16 cellular contexts compared by ENCODE assay signal in the genomic region with DNA sequence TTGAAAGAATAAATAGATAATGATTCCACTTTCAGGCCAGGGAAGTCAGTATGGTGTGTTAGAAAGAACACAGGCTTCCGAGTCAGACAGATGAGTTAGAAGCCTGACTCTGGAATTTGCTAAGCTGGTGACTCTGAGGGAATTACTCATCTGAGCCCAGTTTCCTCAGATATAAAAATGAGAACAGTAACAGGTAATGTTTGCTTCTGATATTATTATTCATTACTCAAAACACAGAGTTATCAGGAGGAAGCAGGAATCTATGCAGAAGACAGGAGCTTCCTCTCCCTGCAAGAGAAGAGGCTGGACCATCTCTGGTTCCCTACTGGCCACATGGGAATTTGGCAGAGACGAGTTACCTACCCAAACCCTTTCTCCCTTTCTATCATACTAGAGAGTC.
DNase-seq lines count a peak whose midpoint lies in the region; ATAC-seq, FAIRE-seq and TF ChIP-seq lines count a peak whose summit lies in the region.
"Had no signal": no experiment of that assay in that cellular context is flagged by ENCODE, and none has a peak within 500 bp of the region (broad histone marks: within the 10 kb centered on the region; RNA-seq: fewer than 3 reads in every experiment).

No MANE protein-coding gene starts in this region.

- no peaks in the 10 kb centered on the region for H4K20me1 ChIP-seq in PC-3 (ENCODE audit: low read length)
- no peaks in the 10 kb centered on the region for H4K20me1 ChIP-seq in endothelial cell of umbilical vein (replicated peaks; ENCODE audit: control insufficient read depth, extremely low read depth, insufficient read depth, low read length)
- H4K20me1 ChIP-seq: BLaER1 treated with 17β-estradiol and CSF1 and Interleukin-3, amounts not matched to agents 10 nM and 100 nM had no signal

- H3K79me2 ChIP-seq in PC-3 (ENCODE audit: low read length) (no peaks in the 10 kb centered on the region), endothelial cell of umbilical vein (ENCODE audit: control insufficient read depth, insufficient read depth, low read length) (no peaks in the 10 kb centered on the region)

- H3K4me2 ChIP-seq in PC-3 (ENCODE audit: low read length) (no peak overlapping the region), endothelial cell of umbilical vein (ENCODE audit: insufficient read depth, low read length) (no peak overlapping the region)
- H3K4me2 ChIP-seq: BLaER1 treated with 17β-estradiol and CSF1 and Interleukin-3, amounts not matched to agents 10 nM and 100 nM had no signal

- H3K9me1 ChIP-seq in endothelial cell of umbilical vein (replicated peaks; ENCODE audit: control insufficient read depth, extremely low read depth, insufficient read depth, low read length): no peaks in the 10 kb centered on the region

- TF ChIP-seq POLR2A in endothelial cell of umbilical vein (IDR thresholded peaks at IDR 0.05; ENCODE audit: low read depth, low read length): no peak

- H3K9me2 ChIP-seq in PC-3 (replicated peaks; ENCODE audit: low read length): no peaks in the 10 kb centered on the region

- DNase-seq in ELR (ENCODE audit: low read depth) (peak; percentile 3), PC-3 (peak; percentile 18), endothelial cell of umbilical vein (ENCODE audit: low read depth, low spot score) (peak; percentile 23), kidney glomerular epithelial cell (lab: John Stamatoyannopoulos, UW) (peak; percentile 3), SKM-1 treated with dmso at 0.1 percent for 144 hours (lab: John Stamatoyannopoulos, UW; ENCODE audit: unreplicated experiment) (no peak), NAMALWA (ENCODE audit: low spot score) (no peak), hypothalamus (lab: John Stamatoyannopoulos, UW) (no peak)
- DNase-seq: ACHN; CD4-positive, CD25-positive, alpha-beta regulatory T cell; DMS 273 treated with DMSO at 0.1 percent for 48 hours; GOT3; H9 had no signal

- TF ChIP-seq CTCF in PC-3 (conservative IDR thresholded peaks at IDR 0.05; ENCODE audit: low read depth, low read length) (no peak), endothelial cell of umbilical vein (IDR thresholded peaks at IDR 0.05; ENCODE audit: extremely low read depth in 1 of 2, insufficient read depth in 1 of 2, low read depth in 1 of 2, low read length in 2 of 2) (no peak)

- no peak for ATAC-seq in PC-3
- ATAC-seq in HG02798 (IDR thresholded peaks at IDR 0.05; ENCODE audit: poor library complexity, unreplicated experiment): no peak

- H3K27me3 ChIP-seq in PC-3 (ENCODE audit: low read length) (no peaks in the 10 kb centered on the region), endothelial cell of umbilical vein (ENCODE audit: control insufficient read depth in 2 of 2, insufficient read depth in 2 of 2, low read length in 2 of 2) (no peaks in the 10 kb centered on the region)
- H3K27me3 ChIP-seq: BLaER1 treated with 17β-estradiol and CSF1 and Interleukin-3, amounts not matched to agents 10 nM and 100 nM had no signal

- POLR2A ChIA-PET in PC-3 (lab: Charles Lee; ENCODE audit: unreplicated experiment) (no interaction called here), endothelial cell of umbilical vein (lab: Charles Lee) (no interaction called here)

- H3K9me3 ChIP-seq in PC-3 (ENCODE audit: low read length) (no peaks in the 10 kb centered on the region), endothelial cell of umbilical vein (replicated peaks; ENCODE audit: control insufficient read depth, insufficient read depth, low read length) (no peaks in the 10 kb centered on the region)

- no peak overlapping the region for H2AFZ ChIP-seq in PC-3 (ENCODE audit: low read length)
- H2AFZ ChIP-seq in endothelial cell of umbilical vein (ENCODE audit: low read depth, low read length): no peak overlapping the region

- CTCF ChIA-PET in PC-3 (lab: Charles Lee) (no interaction called here), endothelial cell of umbilical vein (lab: Charles Lee) (no interaction called here)

- dilution Hi-C loops in endothelial cell of umbilical vein (cut with MboI; ENCODE audit: extremely low pct_ligation_motif_present, low sequenced_read_pairs): no loop called here

- H3F3A ChIP-seq in PC-3 (ENCODE audit: low read length, unreplicated experiment): no peaks in the 10 kb centered on the region

- H3K27ac ChIP-seq in PC-3 (ENCODE audit: low read length) (no peak overlapping the region), endothelial cell of umbilical vein (ENCODE audit: insufficient read depth, low read depth, low read length) (no peak overlapping the region)
- H3K27ac ChIP-seq: BLaER1 treated with 17β-estradiol and CSF1 and Interleukin-3, amounts not matched to agents 10 nM and 100 nM had no signal

- FAIRE-seq in endothelial cell of umbilical vein (lab: Jason Lieb, UNC): peak; percentile 8
- FAIRE-seq: G401.6, GM12891 had no signal

- intact Hi-C loops in PC-3 (cut with micrococcal nuclease) (no loop called here), endothelial cell of umbilical vein (cut with micrococcal nuclease) (no loop called here)

- BruUV-seq in PC-3 (replicated peaks; lab: Mats Ljungman, UMichigan) (no TSS peak), endothelial cell of umbilical vein (replicated peaks; lab: Mats Ljungman, UMichigan) (no TSS peak)

- H3K36me3 ChIP-seq in PC-3 (ENCODE audit: low read depth, low read length): no peaks in the 10 kb centered on the region
- no peaks in the 10 kb centered on the region for H3K36me3 ChIP-seq in endothelial cell of umbilical vein (ENCODE audit: control insufficient read depth in 2 of 2, extremely low read depth in 1 of 2, insufficient read depth in 2 of 2, low read length in 2 of 2)

- no peak overlapping the region for H3K9ac ChIP-seq in PC-3 (ENCODE audit: low read length)
- H3K9ac ChIP-seq in endothelial cell of umbilical vein (replicated peaks; ENCODE audit: extremely low read depth, insufficient read depth, low read length): no peak overlapping the region
- H3K9ac ChIP-seq: BLaER1 treated with 17β-estradiol and CSF1 and Interleukin-3, amounts not matched to agents 10 nM and 100 nM had no signal

- H3K4me1 ChIP-seq in PC-3 (ENCODE audit: insufficient read depth, low read length) (no peaks in the 10 kb centered on the region), endothelial cell of umbilical vein (ENCODE audit: control insufficient read depth, extremely low read depth, insufficient read depth, low read length) (no peaks in the 10 kb centered on the region)
- H3K4me1 ChIP-seq: BLaER1 treated with 17β-estradiol and CSF1 and Interleukin-3, amounts not matched to agents 10 nM and 100 nM had no signal

- H3K4me3 ChIP-seq in PC-3 (ENCODE audit: low read length) (no peak overlapping the region), endothelial cell of umbilical vein (replicated peaks in 1 of 3; ENCODE audit: insufficient read depth in 1 of 3, low read depth in 1 of 3, low read length in 3 of 3) (no peak overlapping the region)
- H3K4me3 ChIP-seq: BLaER1 treated with 17β-estradiol and CSF1 and Interleukin-3, amounts not matched to agents 10 nM and 100 nM had no signal

TF ChIP-seq in endothelial cell of umbilical vein, 7 proteins besides CTCF, POLR2A, EP300 and RAD21:
- TF ChIP-seq EZH2 (IDR thresholded peaks at IDR 0.05; ENCODE audit: borderline replicate concordance, low read depth, low read length, severe bottlenecking): no peak
- no peak for TF ChIP-seq MYC (IDR thresholded peaks at IDR 0.05; ENCODE audit: low read depth, low read length)
- TF ChIP-seq FOS (IDR thresholded peaks at IDR 0.05; ENCODE audit: borderline replicate concordance, insufficient read depth, low read length): peak; percentile 13
- no peak for TF ChIP-seq POLR2AphosphoS5 (IDR thresholded peaks at IDR 0.05; ENCODE audit: insufficient read depth, low read depth, low read length)
- TF ChIP-seq, protein P1, sequence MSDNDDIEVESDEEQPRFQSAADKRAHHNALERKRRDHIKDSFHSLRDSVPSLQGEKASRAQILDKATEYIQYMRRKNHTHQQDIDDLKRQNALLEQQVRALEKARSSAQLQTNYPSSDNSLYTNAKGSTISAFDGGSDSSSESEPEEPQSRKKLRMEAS (IDR thresholded peaks at IDR 0.05; ENCODE audit: insufficient read depth, insufficient read length): no peak
TF ChIP-seq in endothelial cell of umbilical vein: peak in this region for 1.

Comparison
In these comparisons a context has a peak if more than half of its experiments do, and no peak if none do; other contexts are left out.
1. DNase-seq: peak in ELR (single experiment), PC-3 (single experiment), endothelial cell of umbilical vein (single experiment) and kidney glomerular epithelial cell (single experiment); none in SKM-1 treated with dmso at 0.1 percent for 144 hours (single experiment), NAMALWA (single experiment) and hypothalamus (0 of 51).